8 cellular contexts compared by ENCODE assay signal in the genomic region with DNA sequence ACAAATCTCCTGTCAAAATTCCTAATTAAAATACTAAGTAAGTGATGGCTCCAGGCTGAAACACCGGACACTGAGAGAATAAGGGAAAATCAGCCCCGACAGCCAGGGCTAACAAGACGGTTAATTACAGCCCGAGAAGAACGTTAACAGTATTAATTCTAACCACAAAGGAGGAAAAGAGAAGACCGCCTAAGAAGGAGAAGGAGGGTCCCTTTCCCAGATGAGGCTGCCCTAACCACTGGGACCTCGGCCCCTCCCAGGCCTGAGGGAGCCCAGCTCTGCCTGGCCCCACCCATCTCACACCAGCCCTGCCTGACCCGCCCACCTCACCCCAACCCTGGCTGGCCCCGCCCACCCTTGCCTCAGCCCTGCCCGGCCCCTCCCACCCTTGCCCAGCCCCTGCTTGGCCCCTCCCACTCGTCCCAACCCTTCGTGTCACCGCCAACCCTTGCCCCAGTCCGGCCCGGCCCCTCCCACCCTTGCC. TPM values are rescaled to one million over a fixed set of nuclear protein-coding genes. Genes with fewer than 3 reads are reported as not detected.
DNase-seq lines count a peak whose midpoint lies in the region; ATAC-seq, FAIRE-seq and TF ChIP-seq lines count a peak whose summit lies in the region.

No MANE protein-coding gene starts in this region.

- H2AFZ ChIP-seq in ACC112 (ENCODE audit: low read length, unreplicated experiment): peak overlapping the region; percentile 68
- H2AFZ ChIP-seq in GM23338: no peak overlapping the region
- peak overlapping the region; percentile 70; the same call in 1 of the 2 replicates for H2AFZ ChIP-seq in K562 (ENCODE audit: low read depth, low read length)

- FAIRE-seq in K562 (lab: Jason Lieb, UNC): peak; percentile 66

- in situ Hi-C loops in K562 (cut with MboI): no loop called here

- H3K9ac ChIP-seq in K562 (ENCODE audit: insufficient read depth in 1 of 2, low read depth in 2 of 2, low read length in 2 of 2): peak overlapping the region; percentile 74 to 76
- peak overlapping the region; percentile 44 for H3K9ac ChIP-seq in mesendoderm (ENCODE audit: low read length)

- no peak for TF ChIP-seq RAD21 in K562 (CRISPR knock-in tag; conservative IDR thresholded peaks at IDR 0.05 in 1 of 2, IDR thresholded peaks at IDR 0.05 in 1 of 2)

- H3K4me3 ChIP-seq in ACC112 (ENCODE audit: low read depth, low read length): no peak overlapping the region
- H3K4me3 ChIP-seq in GM23338: no peak overlapping the region
- H3K4me3 ChIP-seq in SJSA1: no peak overlapping the region
- H3K4me3 ChIP-seq in K562: peak overlapping the region; percentile 11; the same call in 1 of the 2 replicates
- no peak overlapping the region for H3K4me3 ChIP-seq in mesendoderm (ENCODE audit: low read length)
- H3K4me3 ChIP-seq in tibial nerve: no peak overlapping the region

- no peak for TF ChIP-seq CTCF in GM23338 (conservative IDR thresholded peaks at IDR 0.05; ENCODE audit: low read depth in 2 of 2)
- no peak for TF ChIP-seq CTCF in K562 (IDR thresholded peaks at IDR 0.05 in 2 of 3, conservative IDR thresholded peaks at IDR 0.05 in 1 of 3; ENCODE audit: insufficient read depth in 2 of 3, low read depth in 1 of 3, low read length in 3 of 3)
- TF ChIP-seq CTCF in tibial nerve (IDR thresholded peaks at IDR 0.05): no peak

- H3K9me1 ChIP-seq in K562 (ENCODE audit: control insufficient read depth, insufficient read depth, low read length): no peaks in the 10 kb centered on the region

- H3K9me3 ChIP-seq in SJSA1 (replicated peaks) (no peaks in the 10 kb centered on the region), K562 (replicated peaks; ENCODE audit: control insufficient read depth, insufficient read depth, low read depth, low read length) (no peaks in the 10 kb centered on the region), tibial nerve (no peaks in the 10 kb centered on the region)

- H3K4me2 ChIP-seq in GM23338 (no peak overlapping the region), K562 (ENCODE audit: insufficient read depth, low read length) (peak overlapping the region; percentile 76), mesendoderm (ENCODE audit: low read length) (no peak overlapping the region)

- H3K27ac Mint-ChIP-seq in GM23338: no peak overlapping the region

- DNase-seq in GM23338 (ENCODE audit: low spot score) (peak; percentile 79), SJSA1 (ENCODE audit: low read depth in 1 of 2, low spot score in 2 of 2) (no peak), K562 (ENCODE audit: extremely low read depth in 1 of 4, low spot score in 3 of 4) (peak; percentile 81 to 91 (median 84)), mesendoderm (peak; percentile 48), tibial nerve (ENCODE audit: low spot score in 2 of 2) (peak; percentile 55 to 66)

- intact Hi-C loops in K562 (cut with micrococcal nuclease): loop anchor here (2.0 kb wide), 1 partner anchor 51 kb away; a partner anchor contains a TSS

- 6% methylated on average over 8 of the region's 15 CpGs for WGBS in K562 (ENCODE audit: insufficient coverage, low coverage, missing lambda C conversion rate)
- WGBS in mesendoderm (ENCODE audit: extremely low coverage, insufficient coverage, low lambda C conversion rate): no CpG with 5 or more reads among the region's 15 CpGs
- WGBS in tibial nerve, 2 donors: 58 to 64% methylated on average over 11 to 13 of the region's 15 CpGs

- no peak overlapping the region for H4K5ac ChIP-seq in mesendoderm (ENCODE audit: low read length)

- ATAC-seq in GM23338 (peak; percentile 12), K562 (peak; percentile 79), GM18867 (IDR thresholded peaks at IDR 0.05; ENCODE audit: unreplicated experiment) (no peak), GM19035 (IDR thresholded peaks at IDR 0.05; ENCODE audit: unreplicated experiment) (no peak)

- peaks cover 19% of the 10 kb centered on the region for H3K4me1 ChIP-seq in ACC112 (ENCODE audit: control insufficient read depth, insufficient read depth, low read length, unreplicated experiment)
- peaks cover 17% of the 10 kb centered on the region for H3K4me1 ChIP-seq in GM23338 (ENCODE audit: insufficient read depth)
- peaks cover 16% of the 10 kb centered on the region for H3K4me1 ChIP-seq in SJSA1 (replicated peaks)
- H3K4me1 ChIP-seq in K562 (replicated peaks in 1 of 2; ENCODE audit: control insufficient read depth in 2 of 2, insufficient read depth in 2 of 2, low read length in 2 of 2): peaks cover 17 to 86% of the 10 kb centered on the region in 2 experiments
- H3K4me1 ChIP-seq in mesendoderm (ENCODE audit: control insufficient read depth, low read depth, low read length): peaks cover 12% of the 10 kb centered on the region
- H3K4me1 ChIP-seq in tibial nerve: peaks cover 0 to 57% (median 22%) of the 10 kb centered on the region in 4 donors

- H3K79me2 ChIP-seq in ACC112 (ENCODE audit: control insufficient read depth, insufficient read depth, low read length, unreplicated experiment): no peaks in the 10 kb centered on the region
- no peaks in the 10 kb centered on the region for H3K79me2 ChIP-seq in GM23338 (replicated peaks; ENCODE audit: insufficient read depth)
- no peaks in the 10 kb centered on the region for H3K79me2 ChIP-seq in K562 (ENCODE audit: control insufficient read depth, insufficient read depth, low read length)
- H3K79me2 ChIP-seq in mesendoderm (ENCODE audit: control insufficient read depth, insufficient read depth, low read length): no peaks in the 10 kb centered on the region

- no peaks in the 10 kb centered on the region; the same call in 2 of the 3 replicates for H3K9me3 Mint-ChIP-seq in GM23338

- peak overlapping the region; percentile 45 for H3K56ac ChIP-seq in mesendoderm (ENCODE audit: low read length)

- no peak overlapping the region for H2BK5ac ChIP-seq in mesendoderm (ENCODE audit: low read length)

- no peaks in the 10 kb centered on the region for H3K36me3 Mint-ChIP-seq in GM23338 (ENCODE audit: low read depth)

- CTCF ChIA-PET in K562 (lab: Yijun Ruan, JAX; ENCODE audit: low intra/inter-chr PET ratio): no interaction called here

- no peak for TF ChIP-seq EP300 in K562 (IDR thresholded peaks at IDR 0.05; ENCODE audit: low read length)
- no peak for TF ChIP-seq EP300 in tibial nerve (IDR thresholded peaks at IDR 0.05)

- H3K23ac ChIP-seq in mesendoderm (ENCODE audit: low read length): no peak overlapping the region

- H3K9me2 ChIP-seq in GM23338 (ENCODE audit: insufficient read depth): no peaks in the 10 kb centered on the region

- H3K27me3 ChIP-seq in ACC112 (ENCODE audit: insufficient read depth, low read length) (no peaks in the 10 kb centered on the region), GM23338 (ENCODE audit: insufficient read depth) (no peaks in the 10 kb centered on the region), SJSA1 (replicated peaks) (no peaks in the 10 kb centered on the region), K562 (ENCODE audit: control insufficient read depth in 2 of 2, insufficient read depth in 2 of 2, low read length in 2 of 2) (no peaks in the 10 kb centered on the region), mesendoderm (ENCODE audit: insufficient read depth, low read length, poor library complexity) (no peaks in the 10 kb centered on the region), tibial nerve (no peaks in the 10 kb centered on the region)

- H3K4ac ChIP-seq in mesendoderm (ENCODE audit: low read depth, low read length): peak overlapping the region; percentile 28

- peak overlapping the region; percentile 9 for H2AK5ac ChIP-seq in mesendoderm (ENCODE audit: low read length)

- BruUV-seq in K562 (replicated peaks; lab: Mats Ljungman, UMichigan): no TSS peak

- peaks cover 23% of the 10 kb centered on the region for H3K4me1 Mint-ChIP-seq in GM23338

- H2BK15ac ChIP-seq in mesendoderm (replicated peaks; ENCODE audit: low read depth): no peak overlapping the region

- no peaks in the 10 kb centered on the region for H3K79me1 ChIP-seq in mesendoderm (ENCODE audit: low read length)

- H3K27me3 Mint-ChIP-seq in GM23338 (ENCODE audit: insufficient read depth, low read depth, poor library complexity): peaks cover 7% of the 10 kb centered on the region

- TF ChIP-seq POLR2A in K562 (conservative IDR thresholded peaks at IDR 0.05): peak; percentile 41; the same call in 1 of the 2 replicates
- TF ChIP-seq POLR2A in tibial nerve (IDR thresholded peaks at IDR 0.05): peak; percentile 17 to 36

- H3K27ac ChIP-seq in ACC112 (ENCODE audit: low read depth, low read length) (peak overlapping the region; percentile 80), GM23338 (ENCODE audit: low read depth) (peak overlapping the region; percentile 80), SJSA1 (peak overlapping the region; percentile 28), K562 (ENCODE audit: extremely low read depth, low read depth, low read length) (peak overlapping the region; percentile 83), mesendoderm (ENCODE audit: low read depth, low read length) (peak overlapping the region; percentile 59), tibial nerve (peak overlapping the region; percentile 82 to 93 (median 86))

- H3K18ac ChIP-seq in mesendoderm (ENCODE audit: low read length): peak overlapping the region; percentile 78

- H3K4me3 Mint-ChIP-seq in GM23338: no peak overlapping the region

- H4K8ac ChIP-seq in mesendoderm (ENCODE audit: low read depth, low read length): no peak overlapping the region

- H3F3A ChIP-seq in GM23338 (replicated peaks; ENCODE audit: low read depth): 0 out of 2 replicates have a peak, but pooled peaks cover 8% of the 10 kb centered on the region

- POLR2A ChIA-PET in K562 (lab: Yijun Ruan, JAX): no interaction called here

- H3K36me3 ChIP-seq in ACC112 (ENCODE audit: insufficient read depth, low read length) (no peaks in the 10 kb centered on the region), GM23338 (ENCODE audit: insufficient read depth) (no peaks in the 10 kb centered on the region), SJSA1 (no peaks in the 10 kb centered on the region), K562 (ENCODE audit: control insufficient read depth, insufficient read depth, low read length) (no peaks in the 10 kb centered on the region), mesendoderm (ENCODE audit: control insufficient read depth, insufficient read depth, low read length) (no peaks in the 10 kb centered on the region), tibial nerve (no peaks in the 10 kb centered on the region)

- H2BK120ac ChIP-seq in mesendoderm (ENCODE audit: low read depth, low read length): no peak overlapping the region

- H4K20me1 ChIP-seq in GM23338 (replicated peaks; ENCODE audit: insufficient read depth) (no peaks in the 10 kb centered on the region), K562 (replicated peaks; ENCODE audit: control insufficient read depth, insufficient read depth, low read length) (no peaks in the 10 kb centered on the region)

RNA-seq across cellular contexts. Expression of a gene that starts 51.3 kb away (rescaled TPM):
- total RNA-seq in GM23338 (2014; rRNA removed; shearing (Covaris generic)): 8.6 and 12.8 TPM in 2 replicates
- 2.2 and 2.3 TPM in 2 replicates for polyA plus RNA-seq in GM23338 (2016; fragmentation: Nextera tagmentation; extraction: Ambion mirVana)
- 4.2 and 5.8 TPM in 2 replicates for total RNA-seq in SJSA1 (2014; rRNA removed; shearing (Covaris generic))
- 1.1 and 5.8 TPM in 2 replicates for total RNA-seq in K562 (2011; cell fraction: chromatin; rRNA removed; ENCODE audit: low replicate concordance)
- 5.5 and 6.5 TPM in 2 replicates for total RNA-seq in K562 (2011; cell fraction: nucleolus; rRNA removed)
- total RNA-seq in K562 (2011; cell fraction: nucleoplasm; rRNA removed): 3.1 and 3.2 TPM in 2 replicates
- 7.5 and 10.4 TPM in 2 replicates for total RNA-seq in K562 (2014; rRNA removed)
- 0.64 and 0.80 TPM in 2 replicates for total RNA-seq in K562 (2014; rRNA removed; fragmentation: Illumina TruSeq; extraction: Trizol)
- total RNA-seq in K562 (2015; rRNA removed; fragmentation: Illumina TruSeq; extraction: Trizol): 2.0 and 2.7 TPM in 2 replicates
- 9.2 and 9.8 TPM in 2 replicates for total RNA-seq in K562 (2021)
- 1.2 and 1.7 TPM in 2 replicates for polyA plus RNA-seq in K562 (2011; rRNA removed)
- polyA plus RNA-seq in K562 (2011; cell fraction: cytosol; rRNA removed): 2.3 and 7.4 TPM in 2 replicates
- polyA plus RNA-seq in K562 (2011; cell fraction: nucleus; rRNA removed): 3.1 and 5.8 TPM in 2 replicates
- 3.8 and 4.8 TPM in 2 replicates for polyA plus RNA-seq in K562 (2012)
- polyA plus RNA-seq in K562 (2014; fragmentation: Illumina TruSeq; extraction: Trizol): 0.24 and 1.2 TPM in 2 replicates
- under 1 TPM in 1 of 2 experiments, not detected in 1; 0.07 TPM for polyA plus RNA-seq in K562 (2014; fragmentation: Nextera tagmentation; extraction: Ambion mirVana)
- 3.3 and 4.3 TPM in 2 replicates for polyA plus RNA-seq in K562 (2014; rRNA removed)
- polyA minus RNA-seq in K562 (2011; rRNA and poly(A)+ RNA removed): 0.57 and 1.3 TPM in 2 replicates
- polyA minus RNA-seq in K562 (2011; cell fraction: cytosol; rRNA and poly(A)+ RNA removed): 2.9 and 4.0 TPM in 2 replicates
- 2.0 and 2.8 TPM in 2 replicates for polyA minus RNA-seq in K562 (2011; cell fraction: nucleus; rRNA and poly(A)+ RNA removed)
- 4.0 TPM for polyA plus RNA-seq in mesendoderm (2013, experiment 1 of 2)
- 3.9 TPM for polyA plus RNA-seq in mesendoderm (2013, experiment 2 of 2)
- total RNA-seq in tibial nerve: 10 to 100 TPM; 12.6 to 23.7 (median 15.1) TPM

Comparison
In these comparisons a context has a peak if more than half of its experiments do, and no peak if none do; other contexts are left out.
1. H3K27ac ChIP-seq: peak in every context shown above with its lines; median percentile 86 in tibial nerve; 83 in K562; 80 in ACC112; 80 in GM23338; 59 in mesendoderm; 28 in SJSA1.
2. ATAC-seq: peak in GM23338 (single experiment) and K562 (single experiment); none in GM18867 (single experiment) and GM19035 (single experiment).
3. DNase-seq: peak in GM23338 (single experiment), K562 (4 of 4), mesendoderm (single experiment) and tibial nerve (2 of 2); none in SJSA1 (0 of 2).